In the genomic region with DNA sequence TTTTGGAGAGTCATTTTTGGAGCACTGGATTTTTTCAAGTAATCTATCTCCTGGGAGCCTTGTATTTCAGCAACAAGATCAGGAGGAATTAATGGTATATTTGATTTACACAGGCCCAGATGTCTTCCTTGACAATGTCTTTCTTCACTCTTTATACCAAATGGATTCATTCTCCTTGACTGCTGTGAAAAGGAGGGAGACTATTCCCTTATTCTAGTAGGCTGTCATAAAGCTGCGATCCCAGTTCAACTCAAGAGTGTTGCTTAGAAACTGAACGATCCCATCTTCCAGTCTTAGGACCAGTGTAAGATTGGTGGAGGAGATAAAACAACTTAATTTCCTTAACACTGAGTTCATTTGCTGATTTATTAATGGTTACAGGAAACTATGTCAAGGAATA, we compare ENCODE assay signal across 28 cellular contexts.
"Had no signal": no experiment of that assay in that cellular context is flagged by ENCODE, and none has a peak within 500 bp of the region (broad histone marks: within the 10 kb centered on the region; RNA-seq: fewer than 3 reads in every experiment).

No MANE protein-coding gene starts in this region.

- H3K36me3 ChIP-seq: esophagus squamous epithelium, gastroesophageal sphincter, heart right ventricle, WERI-Rb-1 had no signal

- H3K27ac ChIP-seq: epithelial cell of prostate, esophagus squamous epithelium, gastroesophageal sphincter, heart right ventricle, WERI-Rb-1 had no signal

- H3K27me3 ChIP-seq: esophagus squamous epithelium, gastroesophageal sphincter, heart right ventricle had no signal

- H3K4me3 ChIP-seq: esophagus squamous epithelium, gastroesophageal sphincter, heart right ventricle had no signal

- DNase-seq: activated B cell treated with CpG ODN at 0.5 μM for 24 hours; activated CD4-positive, alpha-beta T cell treated with anti-CD3 and anti-CD28 coated beads for 48 hours; activated CD4-positive, alpha-beta T cell treated with anti-CD3 and anti-CD28 coated beads, Interleukin-2, amount 50 U/mL, for 1 hour; activated CD4-positive, alpha-beta T cell treated with anti-CD3 and anti-CD28 coated beads, Interleukin-2, amount 50 U/mL, for 48 hours; activated CD8-positive, alpha-beta memory T cell treated with anti-CD3 and anti-CD28 coated beads for 24 hours; activated CD8-positive, alpha-beta T cell treated with anti-CD3 and anti-CD28 coated beads for 36 hours; activated effector memory CD4-positive, alpha-beta T cell treated with Interleukin-2 at 50 U/mL for 16 hours; activated gamma-delta T cell treated with Interleukin-2 at 50 U/mL for 16 hours; activated naive CD4-positive, alpha-beta T cell treated with anti-CD3 and anti-CD28 coated beads, Interleukin-2, amount 50 U/mL, for 16 hours; activated naive CD4-positive, alpha-beta T cell treated with Interleukin-2 at 50 U/mL for 16 hours; activated T-cell treated with anti-CD3 and anti-CD28 coated beads, Interleukin-2, amount 50 U/mL, for 4 hours; amniotic stem cell; anterior cingulate cortex; caudate nucleus; cortex of kidney; dermis blood vessel endothelial cell; effector CD4-positive, alpha-beta T cell; effector memory CD8-positive, alpha-beta T cell; esophagus squamous epithelium; foreskin melanocyte; heart right ventricle; T-helper 17 cell; T1000; WERI-Rb-1 had no signal

- FAIRE-seq: astrocyte, colon had no signal
